In the genomic region with DNA sequence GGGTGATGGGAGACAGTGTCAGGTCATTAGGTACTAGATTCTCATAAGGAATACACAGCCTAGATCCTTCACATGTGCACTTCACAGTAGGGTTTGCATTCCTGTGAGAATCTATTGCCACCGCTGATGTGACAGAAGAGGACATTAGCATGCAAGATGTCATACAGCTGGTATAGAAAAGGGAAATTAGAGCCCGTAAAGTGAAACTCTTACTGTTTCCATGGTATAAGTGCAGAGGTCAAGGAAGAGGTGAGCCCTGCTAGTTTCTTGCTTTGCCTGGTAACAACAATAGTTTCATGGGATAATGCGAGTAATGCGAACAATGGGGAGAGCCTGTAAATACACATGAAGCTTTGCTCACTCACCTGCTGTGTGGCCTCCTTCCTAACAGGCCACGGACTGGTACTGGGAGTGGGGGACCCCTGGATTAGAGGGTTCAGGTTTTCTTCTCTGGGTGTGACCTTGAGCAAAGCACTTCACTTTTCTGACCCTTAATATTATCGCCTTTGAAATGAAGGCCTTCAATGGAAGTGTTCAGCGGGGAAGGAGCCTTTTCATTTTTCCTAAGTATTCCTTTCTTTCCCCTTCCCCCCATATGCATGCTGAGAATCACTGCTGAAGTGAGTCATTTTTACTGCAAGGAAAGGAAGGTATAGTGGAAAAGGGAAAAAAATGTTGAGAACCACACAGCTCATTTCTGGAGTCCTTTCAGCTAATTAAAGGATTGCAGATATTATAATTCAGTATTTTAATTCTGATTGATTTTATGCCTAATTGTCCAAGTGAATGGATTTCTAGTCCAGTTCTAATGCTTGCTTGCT, we compare ENCODE assay signal across 18 cellular contexts.
A peak's percentile ranks its signal among the peaks of the same experiment; 100 is the strongest.
DNase-seq lines count a peak whose midpoint lies in the region; TF ChIP-seq lines count a peak whose summit lies in the region.
"Had no signal": no experiment of that assay in that cellular context is flagged by ENCODE, and none has a peak within 500 bp of the region (broad histone marks: within the 10 kb centered on the region; RNA-seq: fewer than 3 reads in every experiment).

No MANE protein-coding gene starts in this region.

- peaks cover 39% of the 10 kb centered on the region for H3K4me1 Mint-ChIP-seq in HFFc6 (ENCODE audit: low read depth)
- H3K4me1 Mint-ChIP-seq in activated CD4-positive, alpha-beta T cell treated with anti-CD3 and anti-CD28 coated beads, Interleukin-2, amount 10 ng/mL, durations not matched to agents 7 days and 5 days = no peaks in the 10 kb centered on the region
- H3K4me1 Mint-ChIP-seq in activated CD4-positive, alpha-beta T cell treated with anti-CD3 and anti-CD28 coated beads, Interleukin-2, amount 10 ng/mL, durations not matched to agents 24 days and 14 days = no peaks in the 10 kb centered on the region
- H3K4me1 Mint-ChIP-seq: activated naive CD4-positive, alpha-beta T cell treated with anti-CD3 and anti-CD28 coated beads, Interleukin-2, amount 10 ng/mL, durations not matched to agents 7 days and 5 days had no signal

- in situ Hi-C loops in astrocyte of the spinal cord (cut with HindIII; ENCODE audit: low sequenced_read_pairs) = no loop called here

- H2BK12ac ChIP-seq in mesenchymal stem cell (ENCODE audit: low read length in 2 of 2) = peak overlapping the region in 1 of 2 experiments; percentile 33

- no peak overlapping the region for H2AFZ ChIP-seq in ACC112 (ENCODE audit: low read length, unreplicated experiment)
- H2AFZ ChIP-seq in mesenchymal stem cell (ENCODE audit: low read depth, low read length) = no peak overlapping the region

- no peak overlapping the region for H3K9ac ChIP-seq in mesenchymal stem cell (ENCODE audit: low read length)

- peaks cover 13% of the 10 kb centered on the region for H3K79me2 ChIP-seq in ACC112 (ENCODE audit: control insufficient read depth, insufficient read depth, low read length, unreplicated experiment)

- no peak for TF ChIP-seq CTCF in HFFc6 (IDR thresholded peaks at IDR 0.05)
- no peak for TF ChIP-seq CTCF in astrocyte of the spinal cord (IDR thresholded peaks at IDR 0.05; ENCODE audit: low read depth, low read length)

- H2BK5ac ChIP-seq in mesenchymal stem cell (ENCODE audit: low read depth, low read length, poor library complexity, severe bottlenecking) = no peak overlapping the region

- no peak overlapping the region for H3K4ac ChIP-seq in mesenchymal stem cell (ENCODE audit: low read depth in 1 of 2, low read length in 2 of 2)

- no peak overlapping the region for H2BK120ac ChIP-seq in mesenchymal stem cell (ENCODE audit: low read depth, low read length)

- no peak overlapping the region for H4K8ac ChIP-seq in mesenchymal stem cell (ENCODE audit: low read length)

- H3K27ac ChIP-seq in ACC112 (ENCODE audit: low read depth, low read length) = peak overlapping the region; percentile 20; the same call in 1 of the 2 replicates
- no peak overlapping the region for H3K27ac ChIP-seq in mesenchymal stem cell (ENCODE audit: low read length, poor library complexity, severe bottlenecking)
- H3K27ac ChIP-seq: dorsolateral prefrontal cortex, esophagus muscularis mucosa, stomach had no signal

- no peaks in the 10 kb centered on the region for H3K27me3 Mint-ChIP-seq in HFFc6 (ENCODE audit: insufficient read depth)
- H3K27me3 Mint-ChIP-seq in activated CD4-positive, alpha-beta T cell treated with anti-CD3 and anti-CD28 coated beads, Interleukin-2, amount 10 ng/mL, durations not matched to agents 7 days and 5 days = no peaks in the 10 kb centered on the region
- no peaks in the 10 kb centered on the region for H3K27me3 Mint-ChIP-seq in activated CD4-positive, alpha-beta T cell treated with anti-CD3 and anti-CD28 coated beads, Interleukin-2, amount 10 ng/mL, durations not matched to agents 24 days and 14 days
- H3K27me3 Mint-ChIP-seq: activated naive CD4-positive, alpha-beta T cell treated with anti-CD3 and anti-CD28 coated beads, Interleukin-2, amount 10 ng/mL, durations not matched to agents 7 days and 5 days had no signal

- H3K23ac ChIP-seq in mesenchymal stem cell (ENCODE audit: low read length in 2 of 2) = no peak overlapping the region

- H3K4me3 ChIP-seq in ACC112 (ENCODE audit: low read depth, low read length) (no peak overlapping the region), astrocyte of the spinal cord (ENCODE audit: low read depth, low read length) (no peak overlapping the region), mesenchymal stem cell (ENCODE audit: insufficient read depth in 1 of 2, low read depth in 1 of 2, low read length in 2 of 2) (no peak overlapping the region)
- H3K4me3 ChIP-seq: dorsolateral prefrontal cortex, esophagus muscularis mucosa, heart right ventricle, stomach had no signal

- no peak overlapping the region for H3K14ac ChIP-seq in mesenchymal stem cell (ENCODE audit: low read length in 2 of 2)

- H3K4me1 ChIP-seq in ACC112 (ENCODE audit: control insufficient read depth, insufficient read depth, low read length, unreplicated experiment) = peaks cover 18% of the 10 kb centered on the region
- peaks cover 2% of the 10 kb centered on the region for H3K4me1 ChIP-seq in mesenchymal stem cell (ENCODE audit: control insufficient read depth, insufficient read depth, low read depth, low read length)

- POLR2A ChIA-PET in activated CD4-positive, alpha-beta T cell treated with anti-CD3 and anti-CD28 coated beads, Interleukin-2, amount 10 ng/mL, durations not matched to agents 7 days and 5 days (lab: Charles Lee) = no interaction called here

- DNase-seq in HFFc6 (peak; percentile 4), astrocyte of the spinal cord (ENCODE audit: low read depth, low spot score) (peak; percentile 37), mesenchymal stem cell (peak; percentile 48), cerebellar cortex (ENCODE audit: low spot score) (no peak), T-helper 9 cell (no peak)
- no peak for DNase-seq in activated CD4-positive, alpha-beta T cell treated with anti-CD3 and anti-CD28 coated beads, Interleukin-2, amount 10 ng/mL, durations not matched to agents 7 days and 5 days
- no peak for DNase-seq in activated CD4-positive, alpha-beta T cell treated with anti-CD3 and anti-CD28 coated beads, Interleukin-2, amount 10 ng/mL, durations not matched to agents 24 days and 14 days
- DNase-seq: activated naive CD4-positive, alpha-beta T cell treated with anti-CD3 and anti-CD28 coated beads, Interleukin-2, amount 10 ng/mL, durations not matched to agents 7 days and 5 days; activated T-cell treated with anti-CD3 and anti-CD28 coated beads for 4 hours; dorsolateral prefrontal cortex; heart right ventricle; NCI-H2081 treated with DMSO at 0.1 percent for 48 hours; NCI-H526 treated with DMSO at 0.1 percent for 48 hours; retina; stomach had no signal

- intact Hi-C loops in activated CD4-positive, alpha-beta T cell treated with anti-CD3 and anti-CD28 coated beads, Interleukin-2, amount 10 ng/mL, durations not matched to agents 24 days and 14 days (cut with micrococcal nuclease) = no loop called here

- H3K27me3 ChIP-seq in ACC112 (ENCODE audit: insufficient read depth, low read length) = no peaks in the 10 kb centered on the region
- no peaks in the 10 kb centered on the region for H3K27me3 ChIP-seq in mesenchymal stem cell (ENCODE audit: control insufficient read depth in 1 of 2, insufficient read depth in 1 of 2, low read length in 2 of 2)
- H3K27me3 ChIP-seq: dorsolateral prefrontal cortex, esophagus muscularis mucosa, heart right ventricle, stomach had no signal

- no peak overlapping the region for H2BK15ac ChIP-seq in mesenchymal stem cell (ENCODE audit: low read depth, poor library complexity, severe bottlenecking)

- CTCF ChIA-PET in activated CD4-positive, alpha-beta T cell treated with anti-CD3 and anti-CD28 coated beads, Interleukin-2, amount 10 ng/mL, durations not matched to agents 7 days and 5 days (lab: Charles Lee) = no interaction called here

- peaks cover 5% of the 10 kb centered on the region for H3K9me3 ChIP-seq in mesenchymal stem cell (ENCODE audit: control insufficient read depth, low read length)

- no peak overlapping the region for H3K27ac Mint-ChIP-seq in HFFc6
- H3K27ac Mint-ChIP-seq in activated CD4-positive, alpha-beta T cell treated with anti-CD3 and anti-CD28 coated beads, Interleukin-2, amount 10 ng/mL, durations not matched to agents 7 days and 5 days = no peak overlapping the region
- no peak overlapping the region for H3K27ac Mint-ChIP-seq in activated CD4-positive, alpha-beta T cell treated with anti-CD3 and anti-CD28 coated beads, Interleukin-2, amount 10 ng/mL, durations not matched to agents 24 days and 14 days
- H3K27ac Mint-ChIP-seq: activated naive CD4-positive, alpha-beta T cell treated with anti-CD3 and anti-CD28 coated beads, Interleukin-2, amount 10 ng/mL, durations not matched to agents 7 days and 5 days; mesothelial cell of epicardium had no signal

- H3K9me3 Mint-ChIP-seq in HFFc6 = peaks cover 5% of the 10 kb centered on the region; the same call in 1 of the 2 replicates
- H3K9me3 Mint-ChIP-seq in activated CD4-positive, alpha-beta T cell treated with anti-CD3 and anti-CD28 coated beads, Interleukin-2, amount 10 ng/mL, durations not matched to agents 7 days and 5 days = peaks cover 10% of the 10 kb centered on the region
- peaks cover 5% of the 10 kb centered on the region for H3K9me3 Mint-ChIP-seq in activated CD4-positive, alpha-beta T cell treated with anti-CD3 and anti-CD28 coated beads, Interleukin-2, amount 10 ng/mL, durations not matched to agents 24 days and 14 days

- H3K36me3 ChIP-seq in ACC112 (ENCODE audit: insufficient read depth, low read length) = no peaks in the 10 kb centered on the region
- H3K36me3 ChIP-seq in mesenchymal stem cell (ENCODE audit: control insufficient read depth in 1 of 2, insufficient read depth in 2 of 2, low read depth in 1 of 2, low read length in 2 of 2) = peaks cover 0 to 3% of the 10 kb centered on the region in 2 experiments
- H3K36me3 ChIP-seq: esophagus muscularis mucosa, heart right ventricle, stomach had no signal

- WGBS in mesenchymal stem cell = 90% methylated on average over 5 of the region's 7 CpGs

- H3K4me2 ChIP-seq in mesenchymal stem cell (ENCODE audit: low read length, poor library complexity, severe bottlenecking) = no peak overlapping the region

- peaks cover 32% of the 10 kb centered on the region for H3K79me1 ChIP-seq in mesenchymal stem cell (replicated peaks; ENCODE audit: low read length, poor library complexity, severe bottlenecking)

- peaks cover 20% of the 10 kb centered on the region for H3K36me3 Mint-ChIP-seq in HFFc6 (ENCODE audit: low read depth)
- H3K36me3 Mint-ChIP-seq in activated CD4-positive, alpha-beta T cell treated with anti-CD3 and anti-CD28 coated beads, Interleukin-2, amount 10 ng/mL, durations not matched to agents 7 days and 5 days (ENCODE audit: low read depth) = no peaks in the 10 kb centered on the region
- no peaks in the 10 kb centered on the region for H3K36me3 Mint-ChIP-seq in activated CD4-positive, alpha-beta T cell treated with anti-CD3 and anti-CD28 coated beads, Interleukin-2, amount 10 ng/mL, durations not matched to agents 24 days and 14 days (ENCODE audit: low read depth)

- no peak overlapping the region for H4K91ac ChIP-seq in mesenchymal stem cell (ENCODE audit: low read length)

- no peak overlapping the region for H3K18ac ChIP-seq in mesenchymal stem cell (ENCODE audit: low read depth in 1 of 2, low read length in 2 of 2)

- H2AK5ac ChIP-seq in mesenchymal stem cell (ENCODE audit: low read length, severe bottlenecking) = no peak overlapping the region

- H3K4me3 Mint-ChIP-seq in HFFc6 = no peak overlapping the region
- no peak overlapping the region for H3K4me3 Mint-ChIP-seq in activated CD4-positive, alpha-beta T cell treated with anti-CD3 and anti-CD28 coated beads, Interleukin-2, amount 10 ng/mL, durations not matched to agents 7 days and 5 days
- H3K4me3 Mint-ChIP-seq in activated CD4-positive, alpha-beta T cell treated with anti-CD3 and anti-CD28 coated beads, Interleukin-2, amount 10 ng/mL, durations not matched to agents 24 days and 14 days = no peak overlapping the region
- H3K4me3 Mint-ChIP-seq: activated naive CD4-positive, alpha-beta T cell treated with anti-CD3 and anti-CD28 coated beads, Interleukin-2, amount 10 ng/mL, durations not matched to agents 7 days and 5 days; mesothelial cell of epicardium had no signal

Comparison
In these comparisons a context has a peak if more than half of its experiments do, and no peak if none do; other contexts are left out.
1. DNase-seq: peak in HFFc6 (single experiment), astrocyte of the spinal cord (single experiment) and mesenchymal stem cell (single experiment); none in cerebellar cortex (single experiment), activated CD4-positive, alpha-beta T cell treated with anti-CD3 and anti-CD28 coated beads, Interleukin-2, amount 10 ng/mL, durations not matched to agents 7 days and 5 days (single experiment), activated CD4-positive, alpha-beta T cell treated with anti-CD3 and anti-CD28 coated beads, Interleukin-2, amount 10 ng/mL, durations not matched to agents 24 days and 14 days (single experiment) and T-helper 9 cell (single experiment).